Comparison of ENCODE assay signal across 9 cellular contexts in genomic region chr19:48962029-48962848, GRCh38. TPM values are rescaled to one million over a fixed set of nuclear protein-coding genes. Genes with fewer than 3 reads are reported as not detected.
DNase-seq lines count a peak whose midpoint lies in the region; ATAC-seq and TF ChIP-seq lines count a peak whose summit lies in the region.
"Had no signal": no experiment of that assay in that cellular context is flagged by ENCODE, and none has a peak within 500 bp of the region (broad histone marks: within the 10 kb centered on the region; RNA-seq: fewer than 3 reads in every experiment).

No MANE protein-coding gene starts in this region.

- H3K36me3 ChIP-seq in hepatocyte (replicated peaks; ENCODE audit: insufficient read depth, low read depth), result no peaks in the 10 kb centered on the region
- H3K36me3 ChIP-seq in spleen, result peaks cover 3 to 50% (median 13%) of the 10 kb centered on the region in 6 donors

- DNase-seq in GM03348 (ENCODE audit: low spot score), result peak; percentile 47
- peak; percentile 46 for DNase-seq in OCI-M2 (lab: John Stamatoyannopoulos, UW; ENCODE audit: unreplicated experiment)
- peak; percentile 88 for DNase-seq in hepatocyte (ENCODE audit: low spot score)
- DNase-seq in spleen, result peak; percentile 96
- no peak for DNase-seq in NCI-H1436 treated with DMSO at 0.1 percent for 48 hours (lab: John Stamatoyannopoulos, UW)
- no peak for DNase-seq in NCI-H1417 (lab: John Stamatoyannopoulos, UW)

- peak; percentile 37 for ATAC-seq in HG02610 (IDR thresholded peaks at IDR 0.05; ENCODE audit: unreplicated experiment)

- TF ChIP-seq POLR2A in spleen (IDR thresholded peaks at IDR 0.05), result peak in 2 of 3 donors; percentile 53 to 61

- H2AFZ ChIP-seq in hepatocyte, result no peak overlapping the region

- H3K27ac Mint-ChIP-seq in activated naive CD8-positive, alpha-beta T cell, result peak overlapping the region; percentile 86

- no peaks in the 10 kb centered on the region for H3K9me3 Mint-ChIP-seq in activated naive CD8-positive, alpha-beta T cell (ENCODE audit: low read depth)

- peaks cover 53% of the 10 kb centered on the region for H3K4me1 Mint-ChIP-seq in activated naive CD8-positive, alpha-beta T cell (ENCODE audit: low read depth)

- no peaks in the 10 kb centered on the region for H3K27me3 Mint-ChIP-seq in activated naive CD8-positive, alpha-beta T cell

- H3K36me3 Mint-ChIP-seq in activated naive CD8-positive, alpha-beta T cell, result peaks cover 3% of the 10 kb centered on the region

- intact Hi-C loops in spleen (cut with DNase I; ENCODE audit: low total_unique reads), result loop anchor here (10.0 kb wide), 1 partner anchor 87 kb away; the partner anchor contains the start of gene PPP1R15A

- TF ChIP-seq CTCF in hepatocyte (IDR thresholded peaks at IDR 0.05; ENCODE audit: poor library complexity) (no peak), spleen (IDR thresholded peaks at IDR 0.05 in 8 of 11, conservative IDR thresholded peaks at IDR 0.05 in 3 of 11) (no peak)

- H3K4me3 ChIP-seq in hepatocyte (no peak overlapping the region), spleen (peak overlapping the region in 3 of 8 donors; percentile 14 to 99 (median 24))

- no peaks in the 10 kb centered on the region for H3K27me3 ChIP-seq in hepatocyte
- no peaks in the 10 kb centered on the region for H3K27me3 ChIP-seq in spleen (replicated peaks in 1 of 7)

- peaks cover 27% of the 10 kb centered on the region for H3K4me1 ChIP-seq in hepatocyte (ENCODE audit: insufficient read depth)
- H3K4me1 ChIP-seq in spleen, result peaks cover 31 to 91% (median 66%) of the 10 kb centered on the region in 6 donors

- no peaks in the 10 kb centered on the region for H3K9me2 ChIP-seq in hepatocyte (replicated peaks; ENCODE audit: insufficient read depth)

- H3K9me3 ChIP-seq in hepatocyte (ENCODE audit: low read depth) (no peaks in the 10 kb centered on the region), spleen (no peaks in the 10 kb centered on the region)

- H3K27ac ChIP-seq in hepatocyte, result peak overlapping the region; percentile 100
- H3K27ac ChIP-seq in spleen, result peak overlapping the region; percentile 70 to 98 (median 96)

- peaks cover 20% of the 10 kb centered on the region for H4K20me1 ChIP-seq in hepatocyte (ENCODE audit: insufficient read depth, poor library complexity, severe bottlenecking)

- WGBS in hepatocyte (ENCODE audit: low lambda C conversion rate, missing lambda C conversion rate), result 59% methylated on average over 20 of the region's 22 CpGs
- WGBS in spleen, 5 donors, result 25 to 37% (median 27%) methylated on average over 21 to 22 of the region's 22 CpGs

- peaks cover 26% of the 10 kb centered on the region for H3K79me2 ChIP-seq in hepatocyte

- H3K4me3 Mint-ChIP-seq in activated naive CD8-positive, alpha-beta T cell, result peak overlapping the region; percentile 99

- H3K4me2 ChIP-seq in hepatocyte, result peak overlapping the region; percentile 82

RNA-seq across cellular contexts. Expression of gene FTL, which starts 2.9 kb away (rescaled TPM):
- total RNA-seq in hepatocyte (8,878 and 9,969 TPM in 2 replicates), spleen (over 10,000 TPM in 2 of 7 donors, 1,000 to 10,000 TPM in 5; 4,960 to 10,995 (median 6,703) TPM)
- polyA plus RNA-seq in hepatocyte (13,723 and 15,987 TPM in 2 replicates), spleen (over 10,000 TPM in 1 of 3 donors, 1,000 to 10,000 TPM in 2; 5,646 to 14,078 (median 8,665) TPM)

RNA-seq across cellular contexts. Expression of gene BAX, which starts 7.6 kb away (rescaled TPM):
- total RNA-seq in hepatocyte (76.4 and 77.3 TPM in 2 replicates), spleen (100 to 1,000 TPM in 6 of 7 donors, 10 to 100 TPM in 1; 65.9 to 158 (median 113) TPM)
- polyA plus RNA-seq in hepatocyte (106 and 116 TPM in 2 replicates), spleen (100 to 1,000 TPM; 131 to 219 (median 177) TPM)

RNA-seq across cellular contexts. Expression of gene DHDH, which starts 28.7 kb away (rescaled TPM):
- 0.72 and 3.7 TPM in 2 replicates for total RNA-seq in hepatocyte
- 1.5 and 2.9 TPM in 2 replicates for polyA plus RNA-seq in hepatocyte
- 1 to 10 TPM in 4 of 7 donors, under 1 TPM in 2, not detected in 1; 0.51 to 4.5 (median 2.5) TPM for total RNA-seq in spleen
- 1 to 10 TPM; 1.2 to 2.6 (median 1.2) TPM for polyA plus RNA-seq in spleen
- total RNA-seq: T-helper 1 cell treated with Interleukin-12 subunit alpha and Interleukin-12 subunit beta and Interleukin-4 antibody, amounts not matched to agents 30 ng/mL and 1 ng/mL, for 36 hours had no signal

RNA-seq across cellular contexts. Expression of gene GYS1, which starts 30.9 kb away (rescaled TPM):
- total RNA-seq in hepatocyte (29.2 and 37.4 TPM in 2 replicates), spleen (10 to 100 TPM; 23.3 to 47.1 (median 32.1) TPM)
- polyA plus RNA-seq in hepatocyte (45.9 and 54.8 TPM in 2 replicates), spleen (10 to 100 TPM; 11.9 to 20.0 (median 15.1) TPM)

RNA-seq across cellular contexts. Expression of gene RUVBL2, which starts 31.4 kb away (rescaled TPM):
- total RNA-seq in hepatocyte (62.9 and 72.1 TPM in 2 replicates), spleen (10 to 100 TPM; 32.0 to 46.9 (median 38.4) TPM)
- polyA plus RNA-seq in hepatocyte (79.6 and 84.9 TPM in 2 replicates), spleen (10 to 100 TPM; 46.7 to 58.4 (median 53.5) TPM)

Comparison
In these comparisons a context has a peak if more than half of its experiments do, and no peak if none do; other contexts are left out.
1. DNase-seq: peak in GM03348 (single experiment), OCI-M2 (single experiment), hepatocyte (single experiment) and spleen (single experiment); none in NCI-H1436 treated with DMSO at 0.1 percent for 48 hours (single experiment) and NCI-H1417 (0 of 3).